In the genomic region with DNA sequence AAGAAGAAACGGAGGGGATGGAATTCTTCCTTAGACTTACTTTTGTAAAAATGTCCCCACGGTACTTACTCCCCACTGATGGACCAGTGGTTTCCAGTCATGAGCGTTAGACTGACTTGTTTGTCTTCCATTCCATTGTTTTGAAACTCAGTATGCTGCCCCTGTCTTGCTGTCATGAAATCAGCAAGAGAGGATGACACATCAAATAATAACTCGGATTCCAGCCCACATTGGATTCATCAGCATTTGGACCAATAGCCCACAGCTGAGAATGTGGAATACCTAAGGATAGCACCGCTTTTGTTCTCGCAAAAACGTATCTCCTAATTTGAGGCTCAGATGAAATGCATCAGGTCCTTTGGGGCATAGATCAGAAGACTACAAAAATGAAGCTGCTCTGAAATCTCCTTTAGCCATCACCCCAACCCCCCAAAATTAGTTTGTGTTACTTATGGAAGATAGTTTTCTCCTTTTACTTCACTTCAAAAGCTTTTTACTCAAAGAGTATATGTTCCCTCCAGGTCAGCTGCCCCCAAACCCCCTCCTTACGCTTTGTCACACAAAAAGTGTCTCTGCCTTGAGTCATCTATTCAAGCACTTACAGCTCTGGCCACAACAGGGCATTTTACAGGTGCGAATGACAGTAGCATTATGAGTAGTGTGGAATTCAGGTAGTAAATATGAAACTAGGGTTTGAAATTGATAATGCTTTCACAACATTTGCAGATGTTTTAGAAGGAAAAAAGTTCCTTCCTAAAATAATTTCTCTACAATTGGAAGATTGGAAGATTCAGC, we compare ENCODE assay signal across 18 cellular contexts.
DNase-seq lines count a peak whose midpoint lies in the region; ATAC-seq, FAIRE-seq and TF ChIP-seq lines count a peak whose summit lies in the region.
"Had no signal": no experiment of that assay in that cellular context is flagged by ENCODE, and none has a peak within 500 bp of the region (broad histone marks: within the 10 kb centered on the region; RNA-seq: fewer than 3 reads in every experiment).

No MANE protein-coding gene starts in this region.

- no peak for FAIRE-seq in pancreas (lab: Jason Lieb, UNC)
- FAIRE-seq: GM19239 had no signal

- TF ChIP-seq CTCF in IMR-90 (conservative IDR thresholded peaks at IDR 0.05; ENCODE audit: low read depth, low read length) (no peak), pancreas (IDR thresholded peaks at IDR 0.05) (no peak)

- no TSS peak for BruUV-seq in IMR-90 (replicated peaks; lab: Mats Ljungman, UMichigan)

- no peak overlapping the region for H3K18ac ChIP-seq in IMR-90 (ENCODE audit: low read depth, low read length)

- POLR2A ChIA-PET in IMR-90 (lab: Charles Lee; ENCODE audit: unreplicated experiment), result no interaction called here

- in situ Hi-C loops in IMR-90 (cut with MboI; ENCODE audit: low sequenced_read_pairs), result no loop called here

- dilution Hi-C loops in IMR-90 (cut with HindIII; ENCODE audit: low sequenced_read_pairs, unreplicated experiment), result no loop called here

- 0 out of 2 replicates have a peak overlapping the region, but pooled peaks have one; percentile 58 for H3K14ac ChIP-seq in IMR-90 (replicated peaks; ENCODE audit: low read depth, low read length)

- no peak overlapping the region for H3K4me3 ChIP-seq in IMR-90 (ENCODE audit: insufficient read depth, low read depth, low read length)
- H3K4me3 ChIP-seq in pancreas, result no peak overlapping the region
- H3K4me3 ChIP-seq: body of pancreas had no signal

- H2BK20ac ChIP-seq in IMR-90 (ENCODE audit: low read depth, low read length), result no peak overlapping the region

- no peak overlapping the region for H2AFZ ChIP-seq in IMR-90 (replicated peaks; ENCODE audit: low read length, poor library complexity)

- peaks cover 26% of the 10 kb centered on the region for H3K9me1 ChIP-seq in IMR-90 (ENCODE audit: insufficient read depth, low read length)

- no peak overlapping the region for H3K27ac ChIP-seq in IMR-90 (ENCODE audit: insufficient read depth, low read length)
- no peak overlapping the region for H3K27ac ChIP-seq in pancreas
- H3K27ac ChIP-seq: body of pancreas had no signal

- no peak overlapping the region for H2AK5ac ChIP-seq in IMR-90 (ENCODE audit: low read depth, low read length)

- H3K9me3 ChIP-seq in IMR-90 (ENCODE audit: control insufficient read depth, insufficient read depth, low read length) (no peaks in the 10 kb centered on the region), pancreas (no peaks in the 10 kb centered on the region)
- H3K9me3 ChIP-seq: body of pancreas had no signal

- H3K23ac ChIP-seq in IMR-90 (ENCODE audit: low read depth, low read length), result no peak overlapping the region

- peak; percentile 64 for DNase-seq in IMR-90
- peak; percentile 44 for DNase-seq in iris pigment epithelial cell (ENCODE audit: low read depth)
- no peak for DNase-seq in cardiac septum (ENCODE audit: low spot score)
- no peak for DNase-seq in pancreas
- no peak for DNase-seq in NCI-H2171 treated with DMSO at 0.1 percent for 48 hours (lab: John Stamatoyannopoulos, UW)
- DNase-seq in dermis blood vessel endothelial cell, result no peak
- DNase-seq: activated CD4-positive, alpha-beta T cell treated with anti-CD3 and anti-CD28 coated beads, Interleukin-2, amount 10 ng/mL, durations not matched to agents 7 days and 5 days; body of pancreas; C1 segment of cervical spinal cord; naive thymus-derived CD8-positive, alpha-beta T cell; NCI-H1694 treated with DMSO at 0.1 percent for 48 hours; NCI-H69; retina; stimulated activated CD4-positive, alpha-beta T cell treated with anti-CD3 and anti-CD28 coated beads, Interleukin-2, amount 100 ng/mL, for 24 hours; T-helper 9 cell had no signal

- H3K9ac ChIP-seq in IMR-90 (ENCODE audit: low read depth, low read length), result no peak overlapping the region

- no peak overlapping the region for H3K4me2 ChIP-seq in IMR-90 (ENCODE audit: low read depth, low read length)

- no peak for TF ChIP-seq POLR2A in GM18505 (IDR thresholded peaks at IDR 0.05; ENCODE audit: borderline replicate concordance, extremely low read depth, insufficient read depth, insufficient read length)
- no peak for TF ChIP-seq POLR2A in IMR-90 (IDR thresholded peaks at IDR 0.05; ENCODE audit: low read depth, low read length)

- ATAC-seq in GM18505 (IDR thresholded peaks at IDR 0.05; ENCODE audit: unreplicated experiment) (peak; percentile 62), GM21723 (IDR thresholded peaks at IDR 0.05; ENCODE audit: unreplicated experiment) (peak; percentile 53), IMR-90 (ENCODE audit: low read depth) (no peak), pancreas (no peak)
- ATAC-seq: body of pancreas; naive thymus-derived CD8-positive, alpha-beta T cell had no signal

- TF ChIP-seq RAD21 in IMR-90 (IDR thresholded peaks at IDR 0.05; ENCODE audit: low read length), result no peak

- H2BK15ac ChIP-seq in IMR-90 (ENCODE audit: low read depth, low read length), result no peak overlapping the region

- H3K79me1 ChIP-seq in IMR-90 (ENCODE audit: low read depth in 1 of 2, low read length in 2 of 2), result peaks cover 22 to 68% of the 10 kb centered on the region in 2 experiments

- WGBS in IMR-90 (ENCODE audit: extremely low coverage in 2 of 2, insufficient read length in 1 of 2), 2 experiments, result 80% methylated on average over 1 of the region's 9 CpGs; no CpG with 5 or more reads in 1 of the 2 experiments
- 93 to 95% methylated on average over 9 of the region's 9 CpGs for WGBS in pancreas, 2 donors

- no peak overlapping the region for H3K56ac ChIP-seq in IMR-90 (ENCODE audit: extremely low read depth, insufficient read depth, low read length)

- intact Hi-C loops in IMR-90 (cut with micrococcal nuclease), result no loop called here
- intact Hi-C loops in cardiac septum (cut with DNase I), result no loop called here
- intact Hi-C loops in pancreas (cut with DNase I), result no loop called here

- no peak overlapping the region for H2BK120ac ChIP-seq in IMR-90 (ENCODE audit: low read depth, low read length)

- no peak overlapping the region for H2AK9ac ChIP-seq in IMR-90 (replicated peaks; ENCODE audit: low read depth, low read length, poor library complexity)

- H2BK5ac ChIP-seq in IMR-90 (ENCODE audit: low read depth, low read length, poor library complexity, severe bottlenecking), result peak overlapping the region; percentile 65

- H3K4me1 ChIP-seq in IMR-90 (ENCODE audit: control insufficient read depth, insufficient read depth, low read length) (peaks cover 6% of the 10 kb centered on the region), pancreas (no peaks in the 10 kb centered on the region)
- H3K4me1 ChIP-seq: body of pancreas had no signal

- H3K4ac ChIP-seq in IMR-90 (ENCODE audit: low read depth, low read length), result no peak overlapping the region

- CTCF ChIA-PET in IMR-90 (lab: Yijun Ruan, JAX), result interaction anchor here (0.9 to 1.1 kb wide), 2 partner anchors 10 to 49 kb away, joined by 3 to 4 read pairs; no protein-coding TSS in a partner anchor

- H4K91ac ChIP-seq in IMR-90 (ENCODE audit: insufficient read depth, low read depth, low read length), result no peak overlapping the region; the same call in 1 of the 2 replicates

- H4K8ac ChIP-seq in IMR-90 (ENCODE audit: low read depth in 2 of 2, low read length in 2 of 2), result no peak overlapping the region

- H4K20me1 ChIP-seq in IMR-90 (ENCODE audit: insufficient read depth, low read length), result no peaks in the 10 kb centered on the region

- H3K36me3 ChIP-seq in IMR-90 (ENCODE audit: control insufficient read depth, insufficient read depth, low read length) (peaks cover 70% of the 10 kb centered on the region), pancreas (peaks cover 10 to 55% (median 18%) of the 10 kb centered on the region in 3 donors)

- H3K27me3 ChIP-seq in IMR-90 (ENCODE audit: control insufficient read depth, insufficient read depth, low read length) (no peaks in the 10 kb centered on the region), pancreas (no peaks in the 10 kb centered on the region)
- H3K27me3 ChIP-seq: body of pancreas had no signal

- H4K5ac ChIP-seq in IMR-90 (ENCODE audit: low read depth, low read length), result no peak overlapping the region

TF ChIP-seq in IMR-90, 13 proteins besides CTCF, POLR2A, EP300 and RAD21:
- 0 out of 2 replicates have a peak, but pooled peaks have one; percentile 30 for TF ChIP-seq NFE2L2 (IDR thresholded peaks at IDR 0.05; ENCODE audit: low read depth, low read length)
- no peak for TF ChIP-seq MAZ (IDR thresholded peaks at IDR 0.05; ENCODE audit: borderline replicate concordance, low read depth, low read length)
- TF ChIP-seq, protein P1, sequence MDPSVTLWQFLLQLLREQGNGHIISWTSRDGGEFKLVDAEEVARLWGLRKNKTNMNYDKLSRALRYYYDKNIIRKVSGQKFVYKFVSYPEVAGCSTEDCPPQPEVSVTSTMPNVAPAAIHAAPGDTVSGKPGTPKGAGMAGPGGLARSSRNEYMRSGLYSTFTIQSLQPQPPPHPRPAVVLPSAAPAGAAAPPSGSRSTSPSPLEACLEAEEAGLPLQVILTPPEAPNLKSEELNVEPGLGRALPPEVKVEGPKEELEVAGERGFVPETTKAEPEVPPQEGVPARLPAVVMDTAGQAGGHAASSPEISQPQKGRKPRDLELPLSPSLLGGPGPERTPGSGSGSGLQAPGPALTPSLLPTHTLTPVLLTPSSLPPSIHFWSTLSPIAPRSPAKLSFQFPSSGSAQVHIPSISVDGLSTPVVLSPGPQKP (IDR thresholded peaks at IDR 0.05; ENCODE audit: borderline replicate concordance, low read depth, low read length), result no peak
- TF ChIP-seq CHD1 (IDR thresholded peaks at IDR 0.05; ENCODE audit: low read depth, low read length), result no peak
- TF ChIP-seq MXI1 (IDR thresholded peaks at IDR 0.05; ENCODE audit: borderline replicate concordance, low read depth, low read length), result no peak

Comparison
In these comparisons a context has a peak if more than half of its experiments do, and no peak if none do; other contexts are left out.
1. ATAC-seq: peak in GM18505 (single experiment) and GM21723 (single experiment); none in IMR-90 (single experiment) and pancreas (0 of 4).
2. DNase-seq: peak in IMR-90 (single experiment) and iris pigment epithelial cell (single experiment); none in cardiac septum (single experiment), pancreas (0 of 6), NCI-H2171 treated with DMSO at 0.1 percent for 48 hours (single experiment) and dermis blood vessel endothelial cell (single experiment).